In the genomic region with DNA sequence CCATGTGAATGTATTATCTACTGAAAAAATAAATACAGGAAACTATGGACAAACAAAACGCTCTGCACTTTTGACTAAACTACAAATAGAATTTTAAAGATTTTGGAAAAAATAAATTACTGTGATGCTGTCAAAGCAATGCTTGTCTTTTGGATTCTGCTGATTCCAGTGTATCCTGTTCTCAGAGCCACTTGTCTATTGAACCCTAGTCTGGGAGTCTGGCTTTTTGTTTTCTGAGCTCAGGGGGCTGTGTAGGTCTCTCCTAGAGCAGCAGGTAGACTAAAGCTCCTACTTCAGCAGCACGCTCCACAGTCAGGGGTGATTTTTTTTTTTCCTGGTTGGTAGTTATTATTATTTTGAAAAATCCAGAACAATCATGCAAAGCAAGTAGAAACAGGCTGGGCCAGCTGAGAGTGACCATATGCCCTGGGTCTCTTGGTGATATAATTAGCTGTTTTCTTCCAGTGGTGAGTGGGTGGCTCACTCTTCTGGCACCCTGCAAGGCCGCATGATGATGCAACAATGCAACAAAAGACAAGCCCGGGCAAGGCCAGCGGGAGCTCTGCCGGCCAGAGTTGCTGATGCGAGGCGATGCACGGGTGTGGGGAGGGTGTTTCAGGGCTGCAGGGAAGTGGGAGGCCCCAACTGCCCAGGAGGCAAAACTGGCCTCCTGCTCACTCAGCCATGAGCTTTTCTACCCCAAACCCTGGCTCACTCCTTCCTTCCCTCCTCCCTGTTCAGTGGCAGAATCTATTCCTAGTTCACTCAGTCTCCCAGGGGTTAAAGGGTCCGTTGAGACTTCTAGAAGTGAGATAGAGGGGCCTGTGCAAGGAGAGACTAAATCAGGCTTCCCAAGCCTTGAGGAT, we compare ENCODE assay signal across 9 cellular contexts. TPM values are rescaled to one million over a fixed set of nuclear protein-coding genes. Genes with fewer than 3 reads are reported as not detected.
A peak's percentile ranks its signal among the peaks of the same experiment; 100 is the strongest.
DNase-seq lines count a peak whose midpoint lies in the region; ATAC-seq and TF ChIP-seq lines count a peak whose summit lies in the region.
"Had no signal": no experiment of that assay in that cellular context is flagged by ENCODE, and none has a peak within 500 bp of the region (broad histone marks: within the 10 kb centered on the region; RNA-seq: fewer than 3 reads in every experiment).

No MANE protein-coding gene starts in this region.

- peak; percentile 84 for ATAC-seq in GM19372 (IDR thresholded peaks at IDR 0.05; ENCODE audit: low read depth, unreplicated experiment)
- peak; percentile 77 for ATAC-seq in HG03439 (IDR thresholded peaks at IDR 0.05; ENCODE audit: unreplicated experiment)
- peak; percentile 24 for ATAC-seq in left colon

- no peak overlapping the region for H3K4me3 ChIP-seq in testis

- no peaks in the 10 kb centered on the region for H3K36me3 ChIP-seq in testis (ENCODE audit: low read depth, missing control alignments)
- H3K36me3 ChIP-seq: neutrophil had no signal

- H3K9me3 ChIP-seq in testis: no peaks in the 10 kb centered on the region
- H3K9me3 ChIP-seq: neutrophil had no signal

- H3K27ac ChIP-seq in C4-2B (0 out of 2 replicates have a peak overlapping the region, but pooled peaks have one; percentile 9), caudate nucleus (ENCODE audit: low read depth, low read length) (peak overlapping the region; percentile 67), testis (peak overlapping the region; percentile 76 to 82)
- H3K27ac ChIP-seq: neutrophil had no signal

- 17 to 38% methylated on average over 10 of the region's 10 CpGs for WGBS in testis, 2 donors

- intact Hi-C loops in left colon (cut with DNase I, micrococcal nuclease) (no loop called here), testis (cut with DNase I; ENCODE audit: low total_unique reads) (no loop called here)

- DNase-seq in NCI-H526 treated with DMSO at 0.1 percent for 48 hours (lab: John Stamatoyannopoulos, UW): peak; percentile 58
- DNase-seq in caudate nucleus (lab: John Stamatoyannopoulos, UW): peak in 46 of 61 donors; percentile 13 to 79 (median 44)
- peak in 1 of 2 donors; percentile 77 for DNase-seq in left colon
- peak; percentile 93 for DNase-seq in testis
- DNase-seq in DMS114 treated with DMSO at 0.1 percent for 48 hours (lab: John Stamatoyannopoulos, UW; ENCODE audit: unreplicated experiment): no peak

- peaks cover 19% of the 10 kb centered on the region for H3K4me1 ChIP-seq in testis

- H3K27me3 ChIP-seq in testis: no peaks in the 10 kb centered on the region

- TF ChIP-seq CTCF in C4-2B (conservative IDR thresholded peaks at IDR 0.05): no peak
- no peak for TF ChIP-seq CTCF in testis (IDR thresholded peaks at IDR 0.05)

- TF ChIP-seq POLR2A in testis (IDR thresholded peaks at IDR 0.05): no peak

RNA-seq across cellular contexts. Expression of gene CDKN1A, which starts 11.6 kb away (rescaled TPM):
- 100 to 1,000 TPM; 264 to 383 TPM for total RNA-seq in left colon
- total RNA-seq in testis: 100 to 1,000 TPM; 154 TPM
- 64.2 TPM for polyA plus RNA-seq in testis (ENCODE audit: insufficient read depth, low read depth, low replicate concordance)

RNA-seq across cellular contexts. Expression of gene RAB44, which starts 30.7 kb away (rescaled TPM):
- total RNA-seq in left colon: under 1 TPM; 0.09 to 0.42 TPM
- total RNA-seq in testis: under 1 TPM; 0.24 to 0.56 TPM
- polyA plus RNA-seq in testis (ENCODE audit: insufficient read depth, low read depth, low replicate concordance): 0.09 TPM

Comparison
In these comparisons a context has a peak if more than half of its experiments do, and no peak if none do; other contexts are left out.
1. H3K27ac ChIP-seq: peak in every context shown above with its lines; median percentile 79 in testis; 67 in caudate nucleus; 9 in C4-2B.
2. ATAC-seq: peak in every context shown above with its lines; median percentile 84 in GM19372; 77 in HG03439; 24 in left colon.